8 cellular contexts compared by ENCODE assay signal in genomic region chr14:70027785-70028428, GRCh38.
DNase-seq lines count a peak whose midpoint lies in the region; ATAC-seq and TF ChIP-seq lines count a peak whose summit lies in the region.

No MANE protein-coding gene starts in this region.

- no peak overlapping the region for H3K27ac Mint-ChIP-seq in activated CD4-positive, alpha-beta memory T cell treated with anti-CD3 and anti-CD28 coated beads, Interleukin-2, amount 10 ng/mL, durations not matched to agents 7 days and 5 days
- H3K27ac Mint-ChIP-seq in effector memory CD8-positive, alpha-beta T cell = no peak overlapping the region

- CTCF ChIA-PET in AG04449 (lab: Yijun Ruan, JAX) = interaction anchor here (0.6 to 4.4 kb wide), 15 partner anchors 9 to 492 kb away, joined by 3 to 118 read pairs (median 4); no protein-coding TSS in a partner anchor
- CTCF ChIA-PET in activated CD4-positive, alpha-beta memory T cell treated with anti-CD3 and anti-CD28 coated beads, Interleukin-2, amount 10 ng/mL, durations not matched to agents 7 days and 5 days (lab: Charles Lee) = interaction anchor here (0.5 to 2.7 kb wide), 22 partner anchors 10 to 782 kb away, joined by 3 to 26 read pairs (median 3); partner anchors contain the start of genes MAP3K9 and SMOC1

- no peak overlapping the region for H3K4me3 ChIP-seq in AG04449 (ENCODE audit: low read depth, low read length)

- no peak overlapping the region for H3K4me3 Mint-ChIP-seq in activated CD4-positive, alpha-beta memory T cell treated with anti-CD3 and anti-CD28 coated beads, Interleukin-2, amount 10 ng/mL, durations not matched to agents 7 days and 5 days
- H3K4me3 Mint-ChIP-seq in effector memory CD8-positive, alpha-beta T cell = no peak overlapping the region

- POLR2A ChIA-PET in AG04449 (lab: Yijun Ruan, JAX) = no interaction called here
- POLR2A ChIA-PET in activated CD4-positive, alpha-beta memory T cell treated with anti-CD3 and anti-CD28 coated beads, Interleukin-2, amount 10 ng/mL, durations not matched to agents 7 days and 5 days (lab: Charles Lee) = no interaction called here

- no peak for DNase-seq in AG04449 (ENCODE audit: low read depth, low spot score)
- peak; percentile 87 for DNase-seq in GM13976 (ENCODE audit: low spot score)
- peak; percentile 86 for DNase-seq in NCI-H2227 (lab: John Stamatoyannopoulos, UW; ENCODE audit: unreplicated experiment)
- DNase-seq in activated CD4-positive, alpha-beta memory T cell treated with anti-CD3 and anti-CD28 coated beads, Interleukin-2, amount 10 ng/mL, durations not matched to agents 7 days and 5 days = peak; percentile 65
- peak; percentile 41 to 46 (median 42) for DNase-seq in effector memory CD8-positive, alpha-beta T cell
- peak; percentile 83 for DNase-seq in midbrain (lab: John Stamatoyannopoulos, UW)
- DNase-seq in stimulated activated CD8-positive, alpha-beta memory T cell treated with anti-CD3 and anti-CD28 coated beads, Interleukin-4, amount 100 ng/mL, for 48 hours = peak; percentile 89

- H3K36me3 Mint-ChIP-seq in activated CD4-positive, alpha-beta memory T cell treated with anti-CD3 and anti-CD28 coated beads, Interleukin-2, amount 10 ng/mL, durations not matched to agents 7 days and 5 days (ENCODE audit: low read depth) = no peaks in the 10 kb centered on the region
- no peaks in the 10 kb centered on the region for H3K36me3 Mint-ChIP-seq in effector memory CD8-positive, alpha-beta T cell (ENCODE audit: insufficient read depth)

- TF ChIP-seq CTCF in AG04449 (IDR thresholded peaks at IDR 0.05; ENCODE audit: insufficient read depth, low read length, missing control alignments) (peak; percentile 96), GM13976 (IDR thresholded peaks at IDR 0.05; ENCODE audit: borderline replicate concordance, control extremely low read depth, extremely low read depth, insufficient read depth, missing control alignments) (peak; percentile 92)

- peaks cover 11% of the 10 kb centered on the region for H3K27me3 Mint-ChIP-seq in activated CD4-positive, alpha-beta memory T cell treated with anti-CD3 and anti-CD28 coated beads, Interleukin-2, amount 10 ng/mL, durations not matched to agents 7 days and 5 days
- peaks cover 9 to 37% of the 10 kb centered on the region in 2 donors for H3K27me3 Mint-ChIP-seq in effector memory CD8-positive, alpha-beta T cell

- ATAC-seq in effector memory CD8-positive, alpha-beta T cell (replicated peaks) = no peak
- ATAC-seq in HG03175 (IDR thresholded peaks at IDR 0.05; ENCODE audit: unreplicated experiment) = no peak

- H3K4me1 Mint-ChIP-seq in activated CD4-positive, alpha-beta memory T cell treated with anti-CD3 and anti-CD28 coated beads, Interleukin-2, amount 10 ng/mL, durations not matched to agents 7 days and 5 days = no peaks in the 10 kb centered on the region
- peaks cover 0 to 2% of the 10 kb centered on the region in 2 donors for H3K4me1 Mint-ChIP-seq in effector memory CD8-positive, alpha-beta T cell (ENCODE audit: low read depth in 2 of 2)

- no peaks in the 10 kb centered on the region for H3K9me3 Mint-ChIP-seq in activated CD4-positive, alpha-beta memory T cell treated with anti-CD3 and anti-CD28 coated beads, Interleukin-2, amount 10 ng/mL, durations not matched to agents 7 days and 5 days
- H3K9me3 Mint-ChIP-seq in effector memory CD8-positive, alpha-beta T cell = no peaks in the 10 kb centered on the region

- in situ Hi-C loops in GM13976 (cut with MboI; ENCODE audit: low sequenced_read_pairs, unreplicated experiment) = no loop called here
